Comparison of ENCODE assay signal across 1 cellular context in genomic region chr16:14499110-14499509, GRCh38.
TF ChIP-seq lines count a peak whose summit lies in the region.

No MANE protein-coding gene starts in this region.

TF ChIP-seq in GM23338, 12 proteins besides CTCF, POLR2A, EP300 and RAD21 (continued from another document):
- TF ChIP-seq ZNF462 (CRISPR knock-in tag; IDR thresholded peaks at IDR 0.05) = no peak
- TF ChIP-seq EZH2 (IDR thresholded peaks at IDR 0.05; ENCODE audit: low read depth, unreplicated experiment) = no peak
- no peak for TF ChIP-seq JUNB (IDR thresholded peaks at IDR 0.05; ENCODE audit: unreplicated experiment)
- TF ChIP-seq ETS1 (IDR thresholded peaks at IDR 0.05) = no peak
- TF ChIP-seq REST (IDR thresholded peaks at IDR 0.05; ENCODE audit: unreplicated experiment) = no peak
- no peak for TF ChIP-seq EZH2phosphoT487 (IDR thresholded peaks at IDR 0.05; ENCODE audit: unreplicated experiment)
- no peak for TF ChIP-seq CREB1 (CRISPR knock-in tag; IDR thresholded peaks at IDR 0.05; ENCODE audit: low read depth)
- no peak for TF ChIP-seq ZNF331 (CRISPR knock-in tag; IDR thresholded peaks at IDR 0.05; ENCODE audit: low read depth)
- no peak for TF ChIP-seq POLR2AphosphoS5 (IDR thresholded peaks at IDR 0.05; ENCODE audit: low read depth)
- TF ChIP-seq STAT1 (IDR thresholded peaks at IDR 0.05; ENCODE audit: unreplicated experiment) = no peak
- no peak for TF ChIP-seq NANOG (IDR thresholded peaks at IDR 0.05; ENCODE audit: borderline replicate concordance)
TF ChIP-seq in GM23338: peak in this region for 0.
